12 cellular contexts compared by ENCODE assay signal in genomic region chr2:194363295-194363694, GRCh38.
DNase-seq lines count a peak whose midpoint lies in the region.
"Had no signal": no experiment of that assay in that cellular context is flagged by ENCODE, and none has a peak within 500 bp of the region (broad histone marks: within the 10 kb centered on the region; RNA-seq: fewer than 3 reads in every experiment).

No MANE protein-coding gene starts in this region.

- DNase-seq in DMS 273 (lab: John Stamatoyannopoulos, UW; ENCODE audit: unreplicated experiment): peak; percentile 94
- peak; percentile 80 for DNase-seq in NCI-H2171 (lab: John Stamatoyannopoulos, UW)
- peak; percentile 83 for DNase-seq in NCI-H524 treated with DMSO at 0.1 percent for 48 hours (lab: John Stamatoyannopoulos, UW)
- peak; percentile 67 for DNase-seq in cerebellar cortex (ENCODE audit: low spot score)
- DNase-seq in NCI-H774 (lab: John Stamatoyannopoulos, UW): no peak
- no peak for DNase-seq in midbrain (lab: John Stamatoyannopoulos, UW)
- DNase-seq in hippocampal formation (lab: John Stamatoyannopoulos, UW): no peak
- DNase-seq in SHP77 (lab: John Stamatoyannopoulos, UW): no peak
- DNase-seq: CD8-positive, alpha-beta T cell; COR-L47; GOT3; H9 had no signal

Comparison
In these comparisons a context has a peak if more than half of its experiments do, and no peak if none do; other contexts are left out.
1. DNase-seq: peak in DMS 273 (single experiment), NCI-H2171 (single experiment), NCI-H524 treated with DMSO at 0.1 percent for 48 hours (single experiment) and cerebellar cortex (single experiment); none in NCI-H774 (single experiment), midbrain (single experiment), hippocampal formation (0 of 2) and SHP77 (0 of 2).